Comparison of ENCODE assay signal across 20 cellular contexts in the genomic region with DNA sequence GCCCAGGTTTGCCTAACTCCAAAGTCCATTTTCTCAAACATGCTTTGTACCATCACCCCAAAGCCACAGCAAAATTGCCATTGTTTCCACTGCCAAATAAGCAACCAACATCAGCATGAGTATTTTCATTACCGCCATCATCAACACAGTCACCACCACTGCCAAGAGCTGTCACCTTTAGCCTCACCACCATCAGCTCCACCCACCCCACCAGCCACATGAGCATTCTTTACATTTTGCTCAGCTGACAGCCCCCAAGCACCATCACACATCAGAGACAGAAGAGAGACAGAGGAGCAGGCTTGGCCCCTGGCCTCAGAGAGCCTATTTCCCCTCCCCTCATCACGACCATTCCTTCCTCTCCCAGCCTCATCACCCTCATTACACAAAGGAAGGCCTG. TPM values are rescaled to one million over a fixed set of nuclear protein-coding genes. Genes with fewer than 3 reads are reported as not detected.
DNase-seq lines count a peak whose midpoint lies in the region; ATAC-seq and TF ChIP-seq lines count a peak whose summit lies in the region.
"Had no signal": no experiment of that assay in that cellular context is flagged by ENCODE, and none has a peak within 500 bp of the region (broad histone marks: within the 10 kb centered on the region; RNA-seq: fewer than 3 reads in every experiment).

No MANE protein-coding gene starts in this region.

- H3K4me1 Mint-ChIP-seq in natural killer cell (peaks cover 30 to 37% of the 10 kb centered on the region in 2 donors), mesothelial cell of epicardium (peaks cover 3% of the 10 kb centered on the region)
- H3K4me1 Mint-ChIP-seq in activated CD4-positive, alpha-beta T cell treated with anti-CD3 and anti-CD28 coated beads, Interleukin-2, amount 10 ng/mL, durations not matched to agents 24 days and 14 days = no peaks in the 10 kb centered on the region
- H3K4me1 Mint-ChIP-seq: CD4-positive, CD25-positive, alpha-beta regulatory T cell; IgD-negative memory B cell had no signal

- TF ChIP-seq CTCF in choroid plexus epithelial cell (conservative IDR thresholded peaks at IDR 0.05; ENCODE audit: low read depth, low read length) (no peak), natural killer cell (IDR thresholded peaks at IDR 0.05) (no peak), mesothelial cell of epicardium (IDR thresholded peaks at IDR 0.05; ENCODE audit: unreplicated experiment) (no peak)

- H3K27ac Mint-ChIP-seq in natural killer cell (peak overlapping the region; percentile 53 to 77), mesothelial cell of epicardium (no peak overlapping the region)
- H3K27ac Mint-ChIP-seq in activated CD4-positive, alpha-beta T cell treated with anti-CD3 and anti-CD28 coated beads, Interleukin-2, amount 10 ng/mL, durations not matched to agents 24 days and 14 days = no peak overlapping the region
- H3K27ac Mint-ChIP-seq: IgD-negative memory B cell had no signal

- peak; percentile 27 for DNase-seq in NK-92 treated with Interleukin-12 subunit alpha and Interleukin-12 subunit beta, amount 100 ng/mL, for 24 hours (lab: John Stamatoyannopoulos, UW)
- DNase-seq in NK-92 (lab: John Stamatoyannopoulos, UW; ENCODE audit: unreplicated experiment) (no peak), choroid plexus epithelial cell (ENCODE audit: low read depth) (peak; percentile 22), natural killer cell (peak; percentile 59), DMS79 treated with DMSO at 0.1 percent for 48 hours (lab: John Stamatoyannopoulos, UW) (no peak), mesothelial cell of epicardium (ENCODE audit: low spot score in 2 of 2, unreplicated experiment in 2 of 2) (no peak)
- no peak for DNase-seq in activated CD4-positive, alpha-beta T cell treated with anti-CD3 and anti-CD28 coated beads, Interleukin-2, amount 10 ng/mL, durations not matched to agents 24 days and 14 days
- DNase-seq in activated CD8-positive, alpha-beta memory T cell treated with anti-CD3 and anti-CD28 coated beads for 24 hours = no peak
- DNase-seq: BE2C; Caco-2; CD4-positive, CD25-positive, alpha-beta regulatory T cell; GOT3; Karpas-422; NCI-H1105; NCI-H1694; NCI-H226; NCI-H524; PC-9; SIG-M5 had no signal

- H3K36me3 Mint-ChIP-seq in natural killer cell (no peaks in the 10 kb centered on the region), mesothelial cell of epicardium (no peaks in the 10 kb centered on the region)
- no peaks in the 10 kb centered on the region for H3K36me3 Mint-ChIP-seq in activated CD4-positive, alpha-beta T cell treated with anti-CD3 and anti-CD28 coated beads, Interleukin-2, amount 10 ng/mL, durations not matched to agents 24 days and 14 days (ENCODE audit: low read depth)
- H3K36me3 Mint-ChIP-seq: CD4-positive, CD25-positive, alpha-beta regulatory T cell; IgD-negative memory B cell had no signal

- H3K27me3 Mint-ChIP-seq in natural killer cell (ENCODE audit: low read depth in 2 of 2) = peaks cover 38 to 43% of the 10 kb centered on the region in 2 donors
- peaks cover 35% of the 10 kb centered on the region for H3K27me3 Mint-ChIP-seq in activated CD4-positive, alpha-beta T cell treated with anti-CD3 and anti-CD28 coated beads, Interleukin-2, amount 10 ng/mL, durations not matched to agents 24 days and 14 days
- peaks cover 54% of the 10 kb centered on the region for H3K27me3 Mint-ChIP-seq in mesothelial cell of epicardium (ENCODE audit: low read depth)

- no peak overlapping the region for H3K4me3 ChIP-seq in choroid plexus epithelial cell (ENCODE audit: low read depth, low read length)
- H3K4me3 ChIP-seq: PC-9 had no signal

- H3K9me3 Mint-ChIP-seq in natural killer cell (no peaks in the 10 kb centered on the region), mesothelial cell of epicardium (peaks cover 4% of the 10 kb centered on the region)
- no peaks in the 10 kb centered on the region for H3K9me3 Mint-ChIP-seq in activated CD4-positive, alpha-beta T cell treated with anti-CD3 and anti-CD28 coated beads, Interleukin-2, amount 10 ng/mL, durations not matched to agents 24 days and 14 days
- H3K9me3 Mint-ChIP-seq: CD4-positive, CD25-positive, alpha-beta regulatory T cell had no signal

- H3K4me3 Mint-ChIP-seq in natural killer cell (no peak overlapping the region), mesothelial cell of epicardium (no peak overlapping the region)
- H3K4me3 Mint-ChIP-seq in activated CD4-positive, alpha-beta T cell treated with anti-CD3 and anti-CD28 coated beads, Interleukin-2, amount 10 ng/mL, durations not matched to agents 24 days and 14 days = no peak overlapping the region
- H3K4me3 Mint-ChIP-seq: CD4-positive, CD25-positive, alpha-beta regulatory T cell; IgD-negative memory B cell had no signal

- intact Hi-C loops in natural killer cell (cut with micrococcal nuclease) = loop anchor here (1.0 kb wide), 1 partner anchor 11 kb away; no protein-coding TSS in a partner anchor
- intact Hi-C loops in activated CD4-positive, alpha-beta T cell treated with anti-CD3 and anti-CD28 coated beads, Interleukin-2, amount 10 ng/mL, durations not matched to agents 24 days and 14 days (cut with micrococcal nuclease) = no loop called here

- peak; percentile 79 to 96 (median 89) for ATAC-seq in natural killer cell

RNA-seq across cellular contexts. Expression of a gene that starts 42.7 kb away (rescaled TPM):
- total RNA-seq in natural killer cell (not detected), mesothelial cell of epicardium (not detected in 3 replicates)
- total RNA-seq in activated CD4-positive, alpha-beta T cell treated with anti-CD3 and anti-CD28 coated beads, Interleukin-2, amount 10 ng/mL, durations not matched to agents 24 days and 14 days = not detected in 2 replicates
- total RNA-seq: Caco-2; CD4-positive, CD25-positive, alpha-beta regulatory T cell; PC-9 had no signal

Comparison
In these comparisons a context has a peak if more than half of its experiments do, and no peak if none do; other contexts are left out.
1. DNase-seq: peak in NK-92 treated with Interleukin-12 subunit alpha and Interleukin-12 subunit beta, amount 100 ng/mL, for 24 hours (single experiment), choroid plexus epithelial cell (single experiment) and natural killer cell (single experiment); none in NK-92 (single experiment), activated CD4-positive, alpha-beta T cell treated with anti-CD3 and anti-CD28 coated beads, Interleukin-2, amount 10 ng/mL, durations not matched to agents 24 days and 14 days (single experiment), DMS79 treated with DMSO at 0.1 percent for 48 hours (single experiment), activated CD8-positive, alpha-beta memory T cell treated with anti-CD3 and anti-CD28 coated beads for 24 hours (single experiment) and mesothelial cell of epicardium (0 of 2).
2. H3K27ac Mint-ChIP-seq: peak in natural killer cell (2 of 2); none in activated CD4-positive, alpha-beta T cell treated with anti-CD3 and anti-CD28 coated beads, Interleukin-2, amount 10 ng/mL, durations not matched to agents 24 days and 14 days (single experiment) and mesothelial cell of epicardium (single experiment).